Comparison of ENCODE assay signal across 8 cellular contexts in genomic region chr17:80791758-80792284, GRCh38.
DNase-seq lines count a peak whose midpoint lies in the region; ATAC-seq and TF ChIP-seq lines count a peak whose summit lies in the region.

No MANE protein-coding gene starts in this region.

- no peak for TF ChIP-seq POLR2A in suprapubic skin (IDR thresholded peaks at IDR 0.05)

- H3K9me3 ChIP-seq in SJCRH30 (replicated peaks) (no peaks in the 10 kb centered on the region), lung (ENCODE audit: control insufficient read depth in 2 of 2, insufficient read depth in 1 of 2, low read length in 1 of 2) (no peaks in the 10 kb centered on the region), suprapubic skin (no peaks in the 10 kb centered on the region)

- DNase-seq in Calu3 (peak; percentile 72), SJCRH30 (peak; percentile 46 to 58), brain pericyte (ENCODE audit: low read depth, low spot score) (peak; percentile 88), lung (ENCODE audit: low spot score) (peak; percentile 44), suprapubic skin (ENCODE audit: low spot score in 2 of 2) (peak; percentile 86 to 90), glutamatergic neuron (no peak)

- ATAC-seq in lung (ENCODE audit: insufficient read depth, low FRiP score) (no peak), GM21515 (IDR thresholded peaks at IDR 0.05; ENCODE audit: unreplicated experiment) (no peak), GM21390 (IDR thresholded peaks at IDR 0.05; ENCODE audit: unreplicated experiment) (no peak)

- WGBS in lung, 2 donors: 66 to 87% methylated on average over 11 of the region's 11 CpGs
- 29% methylated on average over 11 of the region's 11 CpGs for WGBS in suprapubic skin

- H3K27me3 ChIP-seq in SJCRH30: no peaks in the 10 kb centered on the region
- H3K27me3 ChIP-seq in lung (ENCODE audit: control insufficient read depth, insufficient read depth): no peaks in the 10 kb centered on the region
- no peaks in the 10 kb centered on the region for H3K27me3 ChIP-seq in suprapubic skin

- BruUV-seq in Calu3 (replicated peaks; lab: Mats Ljungman, UMichigan): no TSS peak

- TF ChIP-seq CTCF in Calu3 (IDR thresholded peaks at IDR 0.05; ENCODE audit: unreplicated experiment): no peak
- no peak for TF ChIP-seq CTCF in lung (IDR thresholded peaks at IDR 0.05; ENCODE audit: control extremely low read depth, extremely low read depth)
- TF ChIP-seq CTCF in suprapubic skin (IDR thresholded peaks at IDR 0.05): no peak
- TF ChIP-seq CTCF in glutamatergic neuron (IDR thresholded peaks at IDR 0.05; ENCODE audit: partially characterized antibody, unreplicated experiment): no peak

- H3K4me1 ChIP-seq in SJCRH30 (peaks cover 62% of the 10 kb centered on the region), lung (ENCODE audit: control insufficient read depth in 2 of 2, insufficient read depth in 2 of 2, low read length in 2 of 2) (peaks cover 0 to 16% of the 10 kb centered on the region in 2 donors), suprapubic skin (peaks cover 47% of the 10 kb centered on the region)

- peaks cover 17% of the 10 kb centered on the region for H3K36me3 Mint-ChIP-seq in Calu3 (ENCODE audit: insufficient read depth, unreplicated experiment)
- peaks cover 6% of the 10 kb centered on the region for H3K36me3 Mint-ChIP-seq in glutamatergic neuron (ENCODE audit: unreplicated experiment)

- H3K4me1 Mint-ChIP-seq in Calu3 (ENCODE audit: low read depth, unreplicated experiment) (peaks cover 58% of the 10 kb centered on the region), glutamatergic neuron (ENCODE audit: low read depth, unreplicated experiment) (peaks cover 54% of the 10 kb centered on the region)

- TF ChIP-seq EP300 in suprapubic skin (IDR thresholded peaks at IDR 0.05): no peak

- peaks cover 2% of the 10 kb centered on the region for H3K9me3 Mint-ChIP-seq in Calu3 (ENCODE audit: low read depth, unreplicated experiment)
- peaks cover 5% of the 10 kb centered on the region for H3K9me3 Mint-ChIP-seq in glutamatergic neuron (ENCODE audit: unreplicated experiment)

- H3K27me3 Mint-ChIP-seq in Calu3 (ENCODE audit: unreplicated experiment): no peaks in the 10 kb centered on the region
- H3K27me3 Mint-ChIP-seq in glutamatergic neuron (ENCODE audit: unreplicated experiment): peaks cover 5% of the 10 kb centered on the region

- CTCF ChIA-PET in Calu3 (lab: Charles Lee): no interaction called here

- H3K27ac Mint-ChIP-seq in Calu3 (ENCODE audit: unreplicated experiment) (peak overlapping the region; percentile 71), glutamatergic neuron (ENCODE audit: unreplicated experiment) (no peak overlapping the region)

- H3K4me3 Mint-ChIP-seq in Calu3 (ENCODE audit: low read depth, unreplicated experiment) (peak overlapping the region; percentile 13), glutamatergic neuron (ENCODE audit: unreplicated experiment) (no peak overlapping the region)

- intact Hi-C loops in Calu3 (cut with micrococcal nuclease; ENCODE audit: unreplicated experiment): no loop called here

- H3K27ac ChIP-seq in SJCRH30 (no peak overlapping the region), lung (ENCODE audit: low read depth in 1 of 2, low read length in 1 of 2) (no peak overlapping the region), suprapubic skin (peak overlapping the region; percentile 74)

- H3K4me3 ChIP-seq in SJCRH30 (no peak overlapping the region), lung (no peak overlapping the region), suprapubic skin (no peak overlapping the region)

- H3K36me3 ChIP-seq in SJCRH30 (no peaks in the 10 kb centered on the region; the same call in 1 of the 2 replicates), lung (ENCODE audit: control insufficient read depth in 2 of 2, insufficient read depth in 2 of 2, low read length in 2 of 2) (peaks cover 0 to 1% of the 10 kb centered on the region in 2 donors), suprapubic skin (peaks cover 6% of the 10 kb centered on the region)
